Comparison of ENCODE assay signal across 28 cellular contexts in genomic region chr1:88472283-88472682, GRCh38.
A peak's percentile ranks its signal among the peaks of the same experiment; 100 is the strongest.
DNase-seq lines count a peak whose midpoint lies in the region; ATAC-seq, FAIRE-seq and TF ChIP-seq lines count a peak whose summit lies in the region.
"Had no signal": no experiment of that assay in that cellular context is flagged by ENCODE, and none has a peak within 500 bp of the region (broad histone marks: within the 10 kb centered on the region; RNA-seq: fewer than 3 reads in every experiment).

No MANE protein-coding gene starts in this region.

- no peak for FAIRE-seq in GM19239 (lab: Jason Lieb, UNC)
- FAIRE-seq: GM12878, HepG2 had no signal

- no peaks in the 10 kb centered on the region for H3K27me3 Mint-ChIP-seq in GM23338 (ENCODE audit: insufficient read depth, low read depth, poor library complexity)

- no peak overlapping the region for H3K4me2 ChIP-seq in GM23338

- H3K4me1 Mint-ChIP-seq in GM23338, result peaks cover 4% of the 10 kb centered on the region; the same call in 2 of the 3 replicates
- H3K4me1 Mint-ChIP-seq: B cell; CD8-positive, alpha-beta memory T cell had no signal

- no peaks in the 10 kb centered on the region for H3K27me3 ChIP-seq in GM23338 (ENCODE audit: insufficient read depth)
- no peaks in the 10 kb centered on the region for H3K27me3 ChIP-seq in dorsolateral prefrontal cortex
- H3K27me3 ChIP-seq: Peyer's patch, SJCRH30 had no signal

- peaks cover 6% of the 10 kb centered on the region; the same call in 2 of the 3 replicates for H3K9me3 Mint-ChIP-seq in GM23338

- no peak overlapping the region for H3K4me3 ChIP-seq in GM23338
- H3K4me3 ChIP-seq in dorsolateral prefrontal cortex, result no peak overlapping the region
- H3K4me3 ChIP-seq: GM12878, HAP-1, Peyer's patch, SJCRH30 had no signal

- H3K9me2 ChIP-seq in GM23338 (ENCODE audit: insufficient read depth), result no peaks in the 10 kb centered on the region

- no peaks in the 10 kb centered on the region for H3K36me3 ChIP-seq in GM23338 (ENCODE audit: insufficient read depth)
- H3K36me3 ChIP-seq: HAP-1, Peyer's patch, SJCRH30 had no signal

- H3K79me2 ChIP-seq in GM23338 (replicated peaks; ENCODE audit: insufficient read depth), result no peaks in the 10 kb centered on the region

- DNase-seq in GM23338 (ENCODE audit: low spot score) (no peak), dorsolateral prefrontal cortex (no peak), left cardiac atrium (no peak), sciatic nerve (ENCODE audit: low spot score) (no peak), RWPE1 (ENCODE audit: low spot score) (no peak), GM19239 (ENCODE audit: insufficient read length, low spot score) (no peak)
- no peak for DNase-seq in stimulated activated CD8-positive, alpha-beta memory T cell treated with anti-CD3 and anti-CD28 coated beads, Interleukin-4, amount 100 ng/mL, for 48 hours
- DNase-seq: CD8-positive, alpha-beta memory T cell; DMS 273 treated with DMSO at 0.1 percent for 48 hours; DMS79; EL; GDM1; GOT3; HFFc6; Karpas-422; NCI-H1092; NCI-H1417 treated with DMSO at 0.1 percent for 48 hours; NCI-H1694 treated with DMSO at 0.1 percent for 48 hours; NCI-H2081 treated with DMSO at 0.1 percent for 48 hours; NCI-H526 treated with DMSO at 0.1 percent for 48 hours; OCI-M1; Peyer's patch; SJCRH30 had no signal

- no peak for ATAC-seq in GM23338
- peak; percentile 27 to 86 for ATAC-seq in left cardiac atrium
- peak; percentile 26 for ATAC-seq in sciatic nerve
- ATAC-seq: GM12878, HepG2 had no signal

- no peaks in the 10 kb centered on the region for H3F3A ChIP-seq in GM23338 (replicated peaks; ENCODE audit: low read depth)

- no peak overlapping the region for H3K4me3 Mint-ChIP-seq in GM23338
- H3K4me3 Mint-ChIP-seq: B cell; CD8-positive, alpha-beta memory T cell; HFFc6 had no signal

- H3K27ac Mint-ChIP-seq in GM23338, result no peak overlapping the region
- H3K27ac Mint-ChIP-seq: B cell; CD8-positive, alpha-beta memory T cell; HFFc6 had no signal

- CTCF ChIA-PET in RWPE1 (lab: Yijun Ruan, JAX), result no interaction called here

- no peaks in the 10 kb centered on the region for H4K20me1 ChIP-seq in GM23338 (replicated peaks; ENCODE audit: insufficient read depth)

- H3K27ac ChIP-seq in GM23338 (ENCODE audit: low read depth) (no peak overlapping the region), dorsolateral prefrontal cortex (peak overlapping the region in 47 of 59 donors; percentile 4 to 78 (median 46)), RWPE1 (no peak overlapping the region)
- H3K27ac ChIP-seq: C4-2B, Peyer's patch, SJCRH30 had no signal

- peaks cover 5% of the 10 kb centered on the region; the same call in 1 of the 3 replicates for H3K36me3 Mint-ChIP-seq in GM23338 (ENCODE audit: low read depth)
- H3K36me3 Mint-ChIP-seq: CD8-positive, alpha-beta memory T cell had no signal

- POLR2A ChIA-PET in RWPE1 (lab: Yijun Ruan, JAX; ENCODE audit: low non-redundant PET), result no interaction called here

- TF ChIP-seq CTCF in GM23338 (conservative IDR thresholded peaks at IDR 0.05; ENCODE audit: low read depth in 2 of 2) (no peak), dorsolateral prefrontal cortex (IDR thresholded peaks at IDR 0.05 in 54 of 56, conservative IDR thresholded peaks at IDR 0.05 in 2 of 56; ENCODE audit: low read depth in 1 of 56, partially characterized antibody in 56 of 56) (no peak), RWPE1 (conservative IDR thresholded peaks at IDR 0.05; ENCODE audit: low read depth) (no peak)

- H2AFZ ChIP-seq in GM23338, result peak overlapping the region; percentile 8; the same call in 1 of the 2 replicates

- intact Hi-C loops in dorsolateral prefrontal cortex (cut with DNase I), result no loop called here
- intact Hi-C loops in left cardiac atrium (cut with DNase I), result no loop called here
- intact Hi-C loops in sciatic nerve (cut with DNase I), result no loop called here

- H3K4me1 ChIP-seq in GM23338 (ENCODE audit: insufficient read depth), result no peaks in the 10 kb centered on the region
- H3K4me1 ChIP-seq: HAP-1, Peyer's patch, SJCRH30 had no signal

TF ChIP-seq in GM23338, 12 proteins besides CTCF, POLR2A, EP300 and RAD21 (continues in another document):
- no peak for TF ChIP-seq EZH2phosphoT487 (IDR thresholded peaks at IDR 0.05; ENCODE audit: unreplicated experiment)
- no peak for TF ChIP-seq ETS1 (IDR thresholded peaks at IDR 0.05)
- TF ChIP-seq NANOG (IDR thresholded peaks at IDR 0.05; ENCODE audit: borderline replicate concordance), result no peak
- no peak for TF ChIP-seq STAT1 (IDR thresholded peaks at IDR 0.05; ENCODE audit: unreplicated experiment)
- TF ChIP-seq POLR2AphosphoS5 (IDR thresholded peaks at IDR 0.05; ENCODE audit: low read depth), result no peak
- no peak for TF ChIP-seq ZNF114 (CRISPR knock-in tag; IDR thresholded peaks at IDR 0.05)
- TF ChIP-seq EZH2 (IDR thresholded peaks at IDR 0.05; ENCODE audit: low read depth, unreplicated experiment), result no peak
- no peak for TF ChIP-seq ZNF462 (CRISPR knock-in tag; IDR thresholded peaks at IDR 0.05)
- no peak for TF ChIP-seq ZNF331 (CRISPR knock-in tag; IDR thresholded peaks at IDR 0.05; ENCODE audit: low read depth)

Comparison
In these comparisons a context has a peak if more than half of its experiments do, and no peak if none do; other contexts are left out.
1. H3K27ac ChIP-seq: peak in dorsolateral prefrontal cortex (47 of 59); none in GM23338 (single experiment) and RWPE1 (single experiment).